13 cellular contexts compared by ENCODE assay signal in the genomic region with DNA sequence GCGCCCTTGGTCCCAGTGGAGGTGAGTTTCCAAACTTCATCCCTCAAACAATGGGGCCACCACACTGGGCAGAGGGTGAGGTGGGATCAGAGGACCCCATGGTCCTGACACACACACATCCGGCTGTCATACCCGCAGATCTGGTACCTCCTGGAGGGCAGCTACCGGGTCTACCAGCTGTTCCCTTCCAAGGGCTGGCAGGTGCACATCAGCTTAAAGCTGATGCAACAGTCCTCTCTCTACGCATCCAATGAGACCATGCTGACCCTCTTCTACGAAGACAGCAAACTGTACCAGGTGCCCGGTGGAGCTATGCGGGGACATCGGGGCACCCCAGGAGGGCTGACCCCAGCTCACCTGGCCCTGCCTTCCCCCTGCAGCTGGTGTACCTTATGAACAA. TPM values are rescaled to one million over a fixed set of nuclear protein-coding genes. Genes with fewer than 3 reads are reported as not detected.
DNase-seq lines count a peak whose midpoint lies in the region; ATAC-seq, FAIRE-seq and TF ChIP-seq lines count a peak whose summit lies in the region.
"Had no signal": no experiment of that assay in that cellular context is flagged by ENCODE, and none has a peak within 500 bp of the region (broad histone marks: within the 10 kb centered on the region; RNA-seq: fewer than 3 reads in every experiment).

No MANE protein-coding gene starts in this region.

- no peak overlapping the region for H3K4ac ChIP-seq in H9 (ENCODE audit: low read depth, low read length)

- no peaks in the 10 kb centered on the region for H3K9me3 Mint-ChIP-seq in activated CD4-positive, alpha-beta T cell treated with anti-CD3 and anti-CD28 coated beads, Interleukin-2, amount 10 ng/mL, durations not matched to agents 24 days and 14 days
- no peaks in the 10 kb centered on the region for H3K9me3 Mint-ChIP-seq in activated CD4-positive, alpha-beta T cell treated with anti-CD3 and anti-CD28 coated beads for 36 hours (ENCODE audit: low read depth)
- peaks cover 4 to 8% of the 10 kb centered on the region in 2 experiments; a peak in 2 of 5 replicates for H3K9me3 Mint-ChIP-seq in H9
- no peaks in the 10 kb centered on the region for H3K9me3 Mint-ChIP-seq in astrocyte (ENCODE audit: unreplicated experiment)
- H3K9me3 Mint-ChIP-seq in nephron progenitor cell, result peaks cover 9% of the 10 kb centered on the region

- no peak overlapping the region for H2BK15ac ChIP-seq in H9 (ENCODE audit: low read depth, low read length)

- no peak overlapping the region for H3K27ac ChIP-seq in H9 (ENCODE audit: insufficient read length, low read depth, low read length)
- H3K27ac ChIP-seq in astrocyte (ENCODE audit: low read depth, low read length), result no peak overlapping the region
- H3K27ac ChIP-seq: pancreas had no signal

- no peak overlapping the region for H3K27ac Mint-ChIP-seq in activated CD4-positive, alpha-beta T cell treated with anti-CD3 and anti-CD28 coated beads, Interleukin-2, amount 10 ng/mL, durations not matched to agents 24 days and 14 days
- H3K27ac Mint-ChIP-seq in activated CD4-positive, alpha-beta T cell treated with anti-CD3 and anti-CD28 coated beads for 36 hours, result no peak overlapping the region
- H3K27ac Mint-ChIP-seq in H9 (no peak overlapping the region), astrocyte (ENCODE audit: unreplicated experiment) (no peak overlapping the region), nephron progenitor cell (no peak overlapping the region)

- no peak overlapping the region for H3T11ph ChIP-seq in H9 (ENCODE audit: low read length)

- no peak overlapping the region for H3K18ac ChIP-seq in H9 (ENCODE audit: insufficient read length, low read depth, low read length)

- no peaks in the 10 kb centered on the region for H3K36me3 Mint-ChIP-seq in activated CD4-positive, alpha-beta T cell treated with anti-CD3 and anti-CD28 coated beads, Interleukin-2, amount 10 ng/mL, durations not matched to agents 24 days and 14 days (ENCODE audit: low read depth)
- H3K36me3 Mint-ChIP-seq in activated CD4-positive, alpha-beta T cell treated with anti-CD3 and anti-CD28 coated beads for 36 hours (ENCODE audit: low read depth), result no peaks in the 10 kb centered on the region
- H3K36me3 Mint-ChIP-seq in H9 (ENCODE audit: insufficient read depth in 1 of 3, low read depth in 3 of 3) (peaks cover 0 to 4% (median 0%) of the 10 kb centered on the region in 3 experiments; a peak in 3 of 7 replicates), astrocyte (ENCODE audit: low read depth, unreplicated experiment) (no peaks in the 10 kb centered on the region), nephron progenitor cell (ENCODE audit: low read depth) (no peaks in the 10 kb centered on the region)

- no peak overlapping the region for H3K4me3 ChIP-seq in astrocyte (ENCODE audit: insufficient read depth, low read depth, low read length)
- H3K4me3 ChIP-seq: pancreas had no signal

- no CpG with 5 or more reads among the region's 9 CpGs for WGBS in H9 (ENCODE audit: extremely low coverage, insufficient read length, low lambda C conversion rate)

- no peak for TF ChIP-seq POLR2A in GM12892 (IDR thresholded peaks at IDR 0.05; ENCODE audit: low read depth, low read length)

- H3K4me3 Mint-ChIP-seq in activated CD4-positive, alpha-beta T cell treated with anti-CD3 and anti-CD28 coated beads, Interleukin-2, amount 10 ng/mL, durations not matched to agents 24 days and 14 days, result peak overlapping the region; percentile 92
- no peak overlapping the region for H3K4me3 Mint-ChIP-seq in activated CD4-positive, alpha-beta T cell treated with anti-CD3 and anti-CD28 coated beads for 36 hours
- peak overlapping the region; percentile 83 to 92; a peak in 4 of 5 replicates for H3K4me3 Mint-ChIP-seq in H9
- H3K4me3 Mint-ChIP-seq in astrocyte (ENCODE audit: unreplicated experiment), result peak overlapping the region; percentile 85
- peak overlapping the region; percentile 84 for H3K4me3 Mint-ChIP-seq in nephron progenitor cell

- no peak overlapping the region for H2BK5ac ChIP-seq in H9 (ENCODE audit: insufficient read length, low read length)

- H3K27me3 Mint-ChIP-seq in activated CD4-positive, alpha-beta T cell treated with anti-CD3 and anti-CD28 coated beads, Interleukin-2, amount 10 ng/mL, durations not matched to agents 24 days and 14 days, result peaks cover 37% of the 10 kb centered on the region
- H3K27me3 Mint-ChIP-seq in activated CD4-positive, alpha-beta T cell treated with anti-CD3 and anti-CD28 coated beads for 36 hours, result peaks cover 17% of the 10 kb centered on the region
- H3K27me3 Mint-ChIP-seq in H9 (ENCODE audit: low read depth) (peaks cover 73% of the 10 kb centered on the region), astrocyte (ENCODE audit: low read depth, unreplicated experiment) (peaks cover 46% of the 10 kb centered on the region), nephron progenitor cell (ENCODE audit: low read depth, poor library complexity) (peaks cover 76% of the 10 kb centered on the region)

- H3K23me2 ChIP-seq in H9 (ENCODE audit: insufficient read length, low read depth, low read length, poor library complexity, severe bottlenecking), result peaks cover 6% of the 10 kb centered on the region

- H2BK12ac ChIP-seq in H9 (ENCODE audit: insufficient read length, low read depth, low read length), result no peak overlapping the region

- H4K91ac ChIP-seq in H9 (ENCODE audit: insufficient read length, low read depth, low read length), result no peak overlapping the region

- peaks cover 14% of the 10 kb centered on the region; the same call in 1 of the 2 replicates for H3K27me3 ChIP-seq in H9 (ENCODE audit: insufficient read depth, low read length)
- peaks cover 29% of the 10 kb centered on the region for H3K27me3 ChIP-seq in astrocyte (ENCODE audit: insufficient read depth, low read length)

- no peak for ATAC-seq in activated CD4-positive, alpha-beta T cell treated with anti-CD3 and anti-CD28 coated beads for 36 hours
- ATAC-seq in activated CD4-positive, CD25-positive, alpha-beta regulatory T cell treated with anti-CD3 and anti-CD28 coated beads, Interleukin-2, amount 50 U/mL, for 24 hours, result no peak
- no peak for ATAC-seq in GM19351 (IDR thresholded peaks at IDR 0.05; ENCODE audit: unreplicated experiment)
- ATAC-seq: pancreas had no signal

- H3K9me3 ChIP-seq in H9 (ENCODE audit: control insufficient read depth, low read depth, low read length), result no peaks in the 10 kb centered on the region
- no peaks in the 10 kb centered on the region for H3K9me3 ChIP-seq in astrocyte (ENCODE audit: insufficient read depth, low read depth, low read length)
- H3K9me3 ChIP-seq: pancreas had no signal

- H4K5ac ChIP-seq in H9 (ENCODE audit: insufficient read length, low read depth, low read length), result no peak overlapping the region

- H3K36me3 ChIP-seq in astrocyte (ENCODE audit: insufficient read depth, low read length), result no peaks in the 10 kb centered on the region
- H3K36me3 ChIP-seq: pancreas had no signal

- FAIRE-seq in astrocyte (lab: Jason Lieb, UNC) (no peak), GM12892 (lab: Jason Lieb, UNC) (no peak)
- FAIRE-seq: pancreas had no signal

- H3K56ac ChIP-seq in H9 (ENCODE audit: insufficient read length, low read depth, low read length), result no peak overlapping the region

- no peak overlapping the region for H3K23ac ChIP-seq in H9 (ENCODE audit: insufficient read length, low read depth, low read length)

- H3K4me2 ChIP-seq in H9 (ENCODE audit: insufficient read depth, insufficient read length, low read length) (no peak overlapping the region), astrocyte (ENCODE audit: low read length) (no peak overlapping the region)

- H4K20me1 ChIP-seq in H9 (ENCODE audit: control insufficient read depth, insufficient read depth, insufficient read length) (no peaks in the 10 kb centered on the region), astrocyte (ENCODE audit: insufficient read depth, low read length) (no peaks in the 10 kb centered on the region)

- intact Hi-C loops in activated CD4-positive, alpha-beta T cell treated with anti-CD3 and anti-CD28 coated beads, Interleukin-2, amount 10 ng/mL, durations not matched to agents 24 days and 14 days (cut with micrococcal nuclease), result no loop called here
- intact Hi-C loops in activated CD4-positive, alpha-beta T cell treated with anti-CD3 and anti-CD28 coated beads for 36 hours (cut with DNase I, micrococcal nuclease), result no loop called here

- DNase-seq in activated CD4-positive, alpha-beta T cell treated with anti-CD3 and anti-CD28 coated beads, Interleukin-2, amount 10 ng/mL, durations not matched to agents 24 days and 14 days, result no peak
- DNase-seq in activated CD4-positive, alpha-beta T cell treated with anti-CD3 and anti-CD28 coated beads for 36 hours, result no peak
- DNase-seq in H9 (no peak), astrocyte (ENCODE audit: low read depth) (no peak), nephron progenitor cell (no peak), GM12892 (ENCODE audit: insufficient read length) (no peak)
- DNase-seq: amniotic stem cell, MV-4-11, trophoblast cell had no signal

- no peak overlapping the region for H2AK5ac ChIP-seq in H9 (ENCODE audit: insufficient read length, low read length)

- POLR2A ChIA-PET in activated CD4-positive, alpha-beta T cell treated with anti-CD3 and anti-CD28 coated beads for 36 hours (lab: Charles Lee), result no interaction called here

- no peaks in the 10 kb centered on the region for H3K79me1 ChIP-seq in H9 (ENCODE audit: insufficient read depth, low read depth, low read length, poor library complexity, severe bottlenecking)

- peaks cover 10% of the 10 kb centered on the region for H3K4me1 Mint-ChIP-seq in activated CD4-positive, alpha-beta T cell treated with anti-CD3 and anti-CD28 coated beads, Interleukin-2, amount 10 ng/mL, durations not matched to agents 24 days and 14 days
- peaks cover 9% of the 10 kb centered on the region for H3K4me1 Mint-ChIP-seq in activated CD4-positive, alpha-beta T cell treated with anti-CD3 and anti-CD28 coated beads for 36 hours
- H3K4me1 Mint-ChIP-seq in H9, result peaks cover 10 to 16% of the 10 kb centered on the region in 2 experiments
- no peaks in the 10 kb centered on the region for H3K4me1 Mint-ChIP-seq in astrocyte (ENCODE audit: low read depth, unreplicated experiment)
- peaks cover 12% of the 10 kb centered on the region for H3K4me1 Mint-ChIP-seq in nephron progenitor cell

- H3K79me2 ChIP-seq in H9 (ENCODE audit: insufficient read depth, low read length) (no peaks in the 10 kb centered on the region), astrocyte (ENCODE audit: insufficient read depth, low read length) (no peaks in the 10 kb centered on the region)

- no peak overlapping the region for H2BK120ac ChIP-seq in H9 (ENCODE audit: low read depth, low read length, poor library complexity, severe bottlenecking)

- H4K8ac ChIP-seq in H9 (replicated peaks; ENCODE audit: insufficient read length, low read depth, low read length), result no peak overlapping the region

- no peak overlapping the region for H3K14ac ChIP-seq in H9 (ENCODE audit: insufficient read depth, low read length)

- no peaks in the 10 kb centered on the region for H3K4me1 ChIP-seq in H9 (ENCODE audit: insufficient read depth, low read length)
- H3K4me1 ChIP-seq in astrocyte (ENCODE audit: insufficient read depth, low read length), result peaks cover 9% of the 10 kb centered on the region

- H3K9ac ChIP-seq in H9 (ENCODE audit: extremely low read depth, insufficient read length, low read length) (no peak overlapping the region), astrocyte (ENCODE audit: low read length) (no peak overlapping the region)

- H2AFZ ChIP-seq in H9 (ENCODE audit: low read length) (no peak overlapping the region), astrocyte (ENCODE audit: low read depth, low read length) (no peak overlapping the region)

- CTCF ChIA-PET in activated CD4-positive, alpha-beta T cell treated with anti-CD3 and anti-CD28 coated beads for 36 hours (lab: Charles Lee), result interaction anchor here (0.5 to 1.9 kb wide), 5 partner anchors 41 to 357 kb away, joined by 3 to 9 read pairs (median 3); partner anchors contain the start of genes FAM98C, KCNK6 and PPP1R14A

- H2BK20ac ChIP-seq in H9 (ENCODE audit: low read depth, low read length, poor library complexity, severe bottlenecking), result no peak overlapping the region

- TF ChIP-seq CTCF in H9 (conservative IDR thresholded peaks at IDR 0.05), result no peak
- TF ChIP-seq CTCF in astrocyte (IDR thresholded peaks at IDR 0.05; ENCODE audit: insufficient read depth, low read depth, low read length), result no peak
- TF ChIP-seq CTCF in nephron progenitor cell (IDR thresholded peaks at IDR 0.05), result no peak

RNA-seq across cellular contexts. Expression of gene PSMD8, which starts 14.0 kb away (rescaled TPM):
- total RNA-seq in activated CD4-positive, alpha-beta T cell treated with anti-CD3 and anti-CD28 coated beads, Interleukin-2, amount 10 ng/mL, durations not matched to agents 24 days and 14 days, result 314 and 315 TPM in 2 replicates
- total RNA-seq in activated CD4-positive, alpha-beta T cell treated with anti-CD3 and anti-CD28 coated beads for 36 hours, result 100 to 1,000 TPM; 219 to 275 TPM
- total RNA-seq in H9 (2021), result 185 and 189 TPM in 2 replicates
- 215 and 218 TPM in 2 replicates for total RNA-seq in astrocyte
- polyA plus RNA-seq in GM12892 (2012; ENCODE audit: missing spikeins), result 151 TPM

RNA-seq across cellular contexts. Expression of gene CATSPERG, which starts 24.7 kb away (rescaled TPM):
- 3.4 and 3.7 TPM in 2 replicates for total RNA-seq in activated CD4-positive, alpha-beta T cell treated with anti-CD3 and anti-CD28 coated beads, Interleukin-2, amount 10 ng/mL, durations not matched to agents 24 days and 14 days
- total RNA-seq in activated CD4-positive, alpha-beta T cell treated with anti-CD3 and anti-CD28 coated beads for 36 hours, result 1 to 10 TPM; 3.3 to 3.4 TPM
- total RNA-seq in H9 (2021) (3.0 and 3.7 TPM in 2 replicates), astrocyte (2.2 and 6.4 TPM in 2 replicates)
- 2.0 TPM for polyA plus RNA-seq in GM12892 (2012; ENCODE audit: missing spikeins)

RNA-seq across cellular contexts. Expression of gene GGN, which starts 27.5 kb away (rescaled TPM):
- 0.47 and 1.0 TPM in 2 replicates for total RNA-seq in activated CD4-positive, alpha-beta T cell treated with anti-CD3 and anti-CD28 coated beads, Interleukin-2, amount 10 ng/mL, durations not matched to agents 24 days and 14 days
- total RNA-seq in activated CD4-positive, alpha-beta T cell treated with anti-CD3 and anti-CD28 coated beads for 36 hours, result under 1 TPM; 0.30 to 0.51 TPM
- total RNA-seq in H9 (2021) (1.5 and 2.4 TPM in 2 replicates), astrocyte (2.1 and 2.8 TPM in 2 replicates)
- polyA plus RNA-seq in GM12892 (2012; ENCODE audit: missing spikeins), result not detected
- total RNA-seq: skeletal muscle tissue had no signal

RNA-seq across cellular contexts. Expression of gene SPRED3, which starts 28.1 kb away (rescaled TPM):
- 2.9 and 3.0 TPM in 2 replicates for total RNA-seq in activated CD4-positive, alpha-beta T cell treated with anti-CD3 and anti-CD28 coated beads, Interleukin-2, amount 10 ng/mL, durations not matched to agents 24 days and 14 days
- total RNA-seq in activated CD4-positive, alpha-beta T cell treated with anti-CD3 and anti-CD28 coated beads for 36 hours, result 1 to 10 TPM; 3.0 to 4.5 TPM
- total RNA-seq in H9 (2021), result 11.5 and 16.4 TPM in 2 replicates
- 17.3 and 19.0 TPM in 2 replicates for total RNA-seq in astrocyte
- polyA plus RNA-seq in GM12892 (2012; ENCODE audit: missing spikeins), result 0.42 TPM
- total RNA-seq: skeletal muscle tissue had no signal

RNA-seq across cellular contexts. Expression of gene KCNK6, which starts 40.7 kb away (rescaled TPM):
- 18.7 and 20.1 TPM in 2 replicates for total RNA-seq in activated CD4-positive, alpha-beta T cell treated with anti-CD3 and anti-CD28 coated beads, Interleukin-2, amount 10 ng/mL, durations not matched to agents 24 days and 14 days
- total RNA-seq in activated CD4-positive, alpha-beta T cell treated with anti-CD3 and anti-CD28 coated beads for 36 hours, result 10 to 100 TPM in 1 of 2 experiments, 1 to 10 TPM in 1; 9.6 to 10.2 TPM
- total RNA-seq in H9 (2021) (5.4 and 6.5 TPM in 2 replicates), astrocyte (8.6 and 10.8 TPM in 2 replicates)
- 0.28 TPM for polyA plus RNA-seq in GM12892 (2012; ENCODE audit: missing spikeins)
